In the genomic region with DNA sequence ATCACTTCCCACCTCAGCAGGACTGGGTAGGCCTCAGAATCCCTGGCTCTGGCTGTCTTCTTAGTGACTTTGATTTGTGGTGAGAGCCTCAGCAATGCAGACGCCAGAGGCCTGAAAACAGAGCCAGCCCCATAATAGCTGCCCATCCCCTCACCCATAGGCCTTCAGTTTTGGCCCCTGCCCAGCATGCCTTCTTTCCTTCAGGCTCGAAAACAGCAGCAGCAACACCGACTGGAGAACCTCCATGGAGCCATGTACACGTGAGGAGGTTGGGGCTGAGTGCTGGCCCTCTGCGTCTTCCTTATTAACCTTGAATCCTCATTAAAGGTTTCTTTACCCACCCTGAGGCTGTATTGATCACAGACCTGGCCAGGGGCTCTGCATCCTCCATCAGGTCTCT, we compare ENCODE assay signal across 9 cellular contexts. TPM values are rescaled to one million over a fixed set of nuclear protein-coding genes. Genes with fewer than 3 reads are reported as not detected.
A peak's percentile ranks its signal among the peaks of the same experiment; 100 is the strongest.
DNase-seq lines count a peak whose midpoint lies in the region; ATAC-seq and TF ChIP-seq lines count a peak whose summit lies in the region.
"Had no signal": no experiment of that assay in that cellular context is flagged by ENCODE, and none has a peak within 500 bp of the region (broad histone marks: within the 10 kb centered on the region; RNA-seq: fewer than 3 reads in every experiment).

No MANE protein-coding gene starts in this region.

- TF ChIP-seq CTCF in hepatocyte (IDR thresholded peaks at IDR 0.05; ENCODE audit: poor library complexity) = no peak

- POLR2A ChIA-PET in activated CD4-positive, alpha-beta memory T cell treated with anti-CD3 and anti-CD28 coated beads for 36 hours (lab: Charles Lee) = interaction anchor here (0.7 to 3.8 kb wide), 3 partner anchors 13 to 279 kb away, joined by 3 to 19 read pairs (median 12); a partner anchor contains a TSS

- H3K36me3 ChIP-seq in hepatocyte (replicated peaks; ENCODE audit: insufficient read depth, low read depth) = no peaks in the 10 kb centered on the region
- H3K36me3 ChIP-seq in effector memory CD4-positive, alpha-beta T cell (ENCODE audit: control insufficient read depth, insufficient read depth, low read length) = peaks cover 30% of the 10 kb centered on the region

- CTCF ChIA-PET in activated CD4-positive, alpha-beta memory T cell treated with anti-CD3 and anti-CD28 coated beads for 36 hours (lab: Charles Lee) = interaction anchor here (1.7 to 4.1 kb wide), 2 partner anchors 40 to 214 kb away, joined by 4 to 16 read pairs; no protein-coding TSS in a partner anchor

- peaks cover 33% of the 10 kb centered on the region for H3K4me1 Mint-ChIP-seq in activated naive CD4-positive, alpha-beta T cell treated with anti-CD3 and anti-CD28 coated beads, Interleukin-2, amount 50 U/mL, for 24 hours
- H3K4me1 Mint-ChIP-seq in activated CD4-positive, alpha-beta memory T cell treated with anti-CD3 and anti-CD28 coated beads for 36 hours (ENCODE audit: low read depth) = peaks cover 31% of the 10 kb centered on the region
- H3K4me1 Mint-ChIP-seq in stimulated activated naive B cell treated with anti-CD40 and anti-IgM and Interleukin-4, amounts not matched to agents 10 μg/mL and 1 μg/mL and 100 μg/mL, for 72 hours = peaks cover 38 to 61% of the 10 kb centered on the region in 2 donors

- no peaks in the 10 kb centered on the region for H3K9me3 ChIP-seq in hepatocyte (ENCODE audit: low read depth)
- H3K9me3 ChIP-seq in effector memory CD4-positive, alpha-beta T cell (ENCODE audit: control insufficient read depth, low read length) = no peaks in the 10 kb centered on the region

- peaks cover 5% of the 10 kb centered on the region for H4K20me1 ChIP-seq in hepatocyte (ENCODE audit: insufficient read depth, poor library complexity, severe bottlenecking)

- H3K4me3 Mint-ChIP-seq in activated naive CD4-positive, alpha-beta T cell treated with anti-CD3 and anti-CD28 coated beads, Interleukin-2, amount 50 U/mL, for 24 hours = peak overlapping the region; percentile 99
- peak overlapping the region; percentile 97 for H3K4me3 Mint-ChIP-seq in activated CD4-positive, alpha-beta memory T cell treated with anti-CD3 and anti-CD28 coated beads for 36 hours
- peak overlapping the region; percentile 90 to 100 for H3K4me3 Mint-ChIP-seq in stimulated activated naive B cell treated with anti-CD40 and anti-IgM and Interleukin-4, amounts not matched to agents 10 μg/mL and 1 μg/mL and 100 μg/mL, for 72 hours

- H3K36me3 Mint-ChIP-seq in activated naive CD4-positive, alpha-beta T cell treated with anti-CD3 and anti-CD28 coated beads, Interleukin-2, amount 50 U/mL, for 24 hours = no peaks in the 10 kb centered on the region
- peaks cover 10% of the 10 kb centered on the region for H3K36me3 Mint-ChIP-seq in activated CD4-positive, alpha-beta memory T cell treated with anti-CD3 and anti-CD28 coated beads for 36 hours
- peaks cover 8 to 13% of the 10 kb centered on the region in 2 donors for H3K36me3 Mint-ChIP-seq in stimulated activated naive B cell treated with anti-CD40 and anti-IgM and Interleukin-4, amounts not matched to agents 10 μg/mL and 1 μg/mL and 100 μg/mL, for 72 hours

- no peaks in the 10 kb centered on the region for H3K9me3 Mint-ChIP-seq in activated naive CD4-positive, alpha-beta T cell treated with anti-CD3 and anti-CD28 coated beads, Interleukin-2, amount 50 U/mL, for 24 hours
- no peaks in the 10 kb centered on the region for H3K9me3 Mint-ChIP-seq in activated CD4-positive, alpha-beta memory T cell treated with anti-CD3 and anti-CD28 coated beads for 36 hours
- H3K9me3 Mint-ChIP-seq in stimulated activated naive B cell treated with anti-CD40 and anti-IgM and Interleukin-4, amounts not matched to agents 10 μg/mL and 1 μg/mL and 100 μg/mL, for 72 hours = no peaks in the 10 kb centered on the region

- 91% methylated on average over 5 of the region's 5 CpGs for WGBS in hepatocyte (ENCODE audit: low lambda C conversion rate, missing lambda C conversion rate)

- H2AFZ ChIP-seq in hepatocyte = no peak overlapping the region

- peak overlapping the region; percentile 80 for H3K4me2 ChIP-seq in hepatocyte

- H3K27ac ChIP-seq in hepatocyte = no peak overlapping the region
- no peak overlapping the region for H3K27ac ChIP-seq in effector memory CD4-positive, alpha-beta T cell (ENCODE audit: insufficient read depth, low read length, poor library complexity, severe bottlenecking)

- peaks cover 11% of the 10 kb centered on the region for H3K4me1 ChIP-seq in hepatocyte (ENCODE audit: insufficient read depth)
- H3K4me1 ChIP-seq in effector memory CD4-positive, alpha-beta T cell (ENCODE audit: control insufficient read depth, insufficient read depth, low read length, poor library complexity, severe bottlenecking) = peaks cover 18% of the 10 kb centered on the region

- no peak overlapping the region for H3K4me3 ChIP-seq in hepatocyte
- H3K4me3 ChIP-seq in effector memory CD4-positive, alpha-beta T cell (ENCODE audit: insufficient read depth, low read depth, low read length, poor library complexity, severe bottlenecking) = no peak overlapping the region

- H3K79me2 ChIP-seq in hepatocyte = peaks cover 28% of the 10 kb centered on the region

- H3K27me3 ChIP-seq in hepatocyte = no peaks in the 10 kb centered on the region
- H3K27me3 ChIP-seq in effector memory CD4-positive, alpha-beta T cell (replicated peaks; ENCODE audit: control insufficient read depth, insufficient read depth, low read length, poor library complexity, severe bottlenecking) = no peaks in the 10 kb centered on the region

- H3K27me3 Mint-ChIP-seq in activated naive CD4-positive, alpha-beta T cell treated with anti-CD3 and anti-CD28 coated beads, Interleukin-2, amount 50 U/mL, for 24 hours = no peaks in the 10 kb centered on the region
- no peaks in the 10 kb centered on the region for H3K27me3 Mint-ChIP-seq in activated CD4-positive, alpha-beta memory T cell treated with anti-CD3 and anti-CD28 coated beads for 36 hours
- no peaks in the 10 kb centered on the region for H3K27me3 Mint-ChIP-seq in stimulated activated naive B cell treated with anti-CD40 and anti-IgM and Interleukin-4, amounts not matched to agents 10 μg/mL and 1 μg/mL and 100 μg/mL, for 72 hours

- DNase-seq in activated naive CD4-positive, alpha-beta T cell (lab: John Stamatoyannopoulos, UW) = no peak
- DNase-seq in activated CD4-positive, alpha-beta memory T cell treated with anti-CD3 and anti-CD28 coated beads for 36 hours = no peak
- DNase-seq in hepatocyte (ENCODE audit: low spot score) (no peak), head of caudate nucleus (no peak), globus pallidus (ENCODE audit: low spot score) (no peak)
- DNase-seq in stimulated activated naive B cell treated with anti-CD40 and anti-IgM and Interleukin-4, amounts not matched to agents 10 μg/mL and 1 μg/mL and 100 μg/mL, for 72 hours = no peak
- no peak for DNase-seq in effector memory CD4-positive, alpha-beta T cell
- DNase-seq: central memory CD4-positive, alpha-beta T cell had no signal

- no peaks in the 10 kb centered on the region for H3K9me2 ChIP-seq in hepatocyte (replicated peaks; ENCODE audit: insufficient read depth)

- ATAC-seq in stimulated activated naive B cell treated with anti-CD40 and anti-IgM and Interleukin-4, amounts not matched to agents 10 μg/mL and 1 μg/mL and 100 μg/mL, for 72 hours (replicated peaks) = no peak

- H3K27ac Mint-ChIP-seq in activated naive CD4-positive, alpha-beta T cell treated with anti-CD3 and anti-CD28 coated beads, Interleukin-2, amount 50 U/mL, for 24 hours = no peak overlapping the region
- H3K27ac Mint-ChIP-seq in activated CD4-positive, alpha-beta memory T cell treated with anti-CD3 and anti-CD28 coated beads for 36 hours = peak overlapping the region; percentile 45
- H3K27ac Mint-ChIP-seq in stimulated activated naive B cell treated with anti-CD40 and anti-IgM and Interleukin-4, amounts not matched to agents 10 μg/mL and 1 μg/mL and 100 μg/mL, for 72 hours = no peak overlapping the region

- intact Hi-C loops in activated CD4-positive, alpha-beta memory T cell treated with anti-CD3 and anti-CD28 coated beads for 36 hours (cut with micrococcal nuclease) = loop anchor here (5.0 kb wide), 1 partner anchor 270 kb away; a partner anchor contains a TSS
- intact Hi-C loops in head of caudate nucleus (cut with DNase I) = loop anchor here (5.0 kb wide), 1 partner anchor 35 kb away; a partner anchor contains a TSS

RNA-seq across cellular contexts. Expression of a gene that starts 1.7 kb away (rescaled TPM):
- total RNA-seq in activated CD4-positive, alpha-beta memory T cell treated with anti-CD3 and anti-CD28 coated beads for 36 hours = 100 to 1,000 TPM; 120 to 124 TPM
- total RNA-seq in hepatocyte = 139 and 159 TPM in 2 replicates
- 250 and 256 TPM in 2 replicates for polyA plus RNA-seq in hepatocyte

RNA-seq across cellular contexts. Expression of a gene that starts 5.3 kb away (rescaled TPM):
- 1 to 10 TPM; 1.2 to 1.6 TPM for total RNA-seq in activated CD4-positive, alpha-beta memory T cell treated with anti-CD3 and anti-CD28 coated beads for 36 hours
- 20.1 and 25.7 TPM in 2 replicates for total RNA-seq in hepatocyte
- polyA plus RNA-seq in hepatocyte = 64.6 and 67.9 TPM in 2 replicates

RNA-seq across cellular contexts. Expression of a gene that starts 13.0 kb away (rescaled TPM):
- total RNA-seq in activated CD4-positive, alpha-beta memory T cell treated with anti-CD3 and anti-CD28 coated beads for 36 hours = 10 to 100 TPM; 49.7 to 51.9 TPM
- 2.1 and 2.7 TPM in 2 replicates for total RNA-seq in hepatocyte
- 36.1 TPM in 2 replicates for polyA plus RNA-seq in hepatocyte

RNA-seq across cellular contexts. Expression of a gene that starts 14.6 kb away (rescaled TPM):
- total RNA-seq in activated CD4-positive, alpha-beta memory T cell treated with anti-CD3 and anti-CD28 coated beads for 36 hours = 10 to 100 TPM; 36.3 to 39.1 TPM
- 21.6 and 23.1 TPM in 2 replicates for total RNA-seq in hepatocyte
- 28.3 and 28.4 TPM in 2 replicates for polyA plus RNA-seq in hepatocyte

RNA-seq across cellular contexts. Expression of a gene that starts 18.7 kb away (rescaled TPM):
- total RNA-seq in activated CD4-positive, alpha-beta memory T cell treated with anti-CD3 and anti-CD28 coated beads for 36 hours = 10 to 100 TPM; 83.2 to 83.4 TPM
- 41.7 and 63.9 TPM in 2 replicates for total RNA-seq in hepatocyte
- 27.5 and 38.5 TPM in 2 replicates for polyA plus RNA-seq in hepatocyte

Comparison
In these comparisons a context has a peak if more than half of its experiments do, and no peak if none do; other contexts are left out.
1. RNA of a gene that starts 13.0 kb away (total RNA-seq): 49.7 to 51.9 TPM in activated CD4-positive, alpha-beta memory T cell treated with anti-CD3 and anti-CD28 coated beads for 36 hours; 2.1 to 2.7 TPM in hepatocyte; every median in the first group is over 10 times any median in the second.
2. Peak in every context shown above with its lines, with median percentiles within 50 percentile points of each other: H3K4me3 Mint-ChIP-seq.